8 cellular contexts compared by ENCODE assay signal in the genomic region with DNA sequence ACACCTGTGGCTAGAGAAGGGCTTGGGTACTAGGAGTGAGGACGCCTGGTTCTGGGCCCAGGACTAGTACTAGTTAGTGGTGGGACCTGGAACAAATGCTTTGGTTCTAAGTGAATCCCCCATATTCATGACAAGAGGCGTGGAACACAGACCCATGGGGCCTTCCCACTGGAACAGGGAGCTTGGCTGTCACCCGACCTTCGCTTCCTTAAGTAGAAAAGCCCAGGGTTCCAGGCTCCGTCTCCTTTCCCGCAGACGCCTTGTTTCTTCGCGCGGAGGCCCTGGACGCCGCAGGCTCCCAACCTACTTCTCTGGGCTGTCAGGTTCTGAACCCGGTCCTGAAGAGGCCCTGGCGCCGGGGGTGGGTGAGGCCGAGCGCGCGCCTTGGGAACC. TPM values are rescaled to one million over a fixed set of nuclear protein-coding genes. Genes with fewer than 3 reads are reported as not detected.
A peak's percentile ranks its signal among the peaks of the same experiment; 100 is the strongest.
DNase-seq lines count a peak whose midpoint lies in the region; TF ChIP-seq lines count a peak whose summit lies in the region.
"Not testable (repeated sequence)": the region's sequence is repeated elsewhere in the genome, so short reads cannot be mapped to it uniquely, and the experiment has no call there.

No MANE protein-coding gene starts in this region.

- TF ChIP-seq EP300 in suprapubic skin (IDR thresholded peaks at IDR 0.05): not testable (repeated sequence)

- POLR2A ChIA-PET in HEK293 (lab: Yijun Ruan, JAX): interaction anchor here (0.5 to 1.3 kb wide), 7 partner anchors 10 to 294 kb away, joined by 3 to 12 read pairs (median 3); no protein-coding TSS in a partner anchor

- WGBS in suprapubic skin: no CpG with 5 or more reads among the region's 19 CpGs

- peaks cover 28% of the 10 kb centered on the region for H3K4me1 Mint-ChIP-seq in activated naive CD8-positive, alpha-beta T cell treated with anti-CD3 and anti-CD28 coated beads for 36 hours

- peak overlapping the region; percentile 51 for H3K27ac Mint-ChIP-seq in activated naive CD8-positive, alpha-beta T cell treated with anti-CD3 and anti-CD28 coated beads for 36 hours

- not testable (repeated sequence) for H3K36me3 Mint-ChIP-seq in activated naive CD8-positive, alpha-beta T cell treated with anti-CD3 and anti-CD28 coated beads for 36 hours

- H3K4me3 ChIP-seq in BLaER1 (peak overlapping the region; percentile 80), HEK293 (ENCODE audit: low read depth, low read length) (peak overlapping the region; percentile 59; the same call in 1 of the 2 replicates), SJCRH30 (peak overlapping the region; percentile 64), iPS-20b (ENCODE audit: low read length) (peak overlapping the region; percentile 78; the same call in 1 of the 2 replicates), neutrophil (ENCODE audit: low read depth in 1 of 2, low read length in 1 of 2) (peak overlapping the region; percentile 84 to 90), suprapubic skin (peak overlapping the region; percentile 90)
- not testable (repeated sequence) for H3K4me3 ChIP-seq in endocrine pancreas (ENCODE audit: control insufficient read depth, insufficient read depth, low read length)

- H3K27ac ChIP-seq in BLaER1; HEK293 (ENCODE audit: extremely low read depth, low read depth, low read length); SJCRH30; iPS-20b (ENCODE audit: low read length): not testable (repeated sequence)
- H3K27ac ChIP-seq in neutrophil (peak overlapping the region; percentile 90), suprapubic skin (peak overlapping the region; percentile 93)

- peak overlapping the region; percentile 97 for H3K4me2 ChIP-seq in BLaER1

- H3K36me3 ChIP-seq in BLaER1; HEK293 (ENCODE audit: control insufficient read depth in 2 of 2, insufficient read depth in 1 of 2, low read length in 2 of 2); SJCRH30; endocrine pancreas (ENCODE audit: control insufficient read depth, insufficient read depth, low read length); iPS-20b (ENCODE audit: insufficient read depth, low read depth, low read length); neutrophil; suprapubic skin: not testable (repeated sequence)

- H3K4me3 Mint-ChIP-seq in activated naive CD8-positive, alpha-beta T cell treated with anti-CD3 and anti-CD28 coated beads for 36 hours: peak overlapping the region; percentile 94

- not testable (repeated sequence) for H4K20me1 ChIP-seq in BLaER1

- not testable (repeated sequence) for H3K9ac ChIP-seq in BLaER1; iPS-20b (ENCODE audit: low read depth, low read length)
- H3K9ac ChIP-seq in endocrine pancreas (ENCODE audit: control insufficient read depth, insufficient read depth, low read length): peak overlapping the region; percentile 38

- H3K27me3 Mint-ChIP-seq in activated naive CD8-positive, alpha-beta T cell treated with anti-CD3 and anti-CD28 coated beads for 36 hours: not testable (repeated sequence)

- TF ChIP-seq CTCF in HEK293 (tag by site-specific recombination; IDR thresholded peaks at IDR 0.05); neutrophil (IDR thresholded peaks at IDR 0.05); suprapubic skin (IDR thresholded peaks at IDR 0.05): not testable (repeated sequence)

- not testable (repeated sequence) for TF ChIP-seq POLR2A in suprapubic skin (IDR thresholded peaks at IDR 0.05)

- DNase-seq in SJCRH30; activated naive CD8-positive, alpha-beta T cell treated with anti-CD3 and anti-CD28 coated beads for 36 hours; suprapubic skin (ENCODE audit: low spot score in 2 of 2): not testable (repeated sequence)

- not testable (repeated sequence) for H3K9me3 ChIP-seq in BLaER1; HEK293 (ENCODE audit: control insufficient read depth, insufficient read depth, low read depth, low read length); SJCRH30 (replicated peaks); endocrine pancreas (ENCODE audit: control insufficient read depth, low read length); iPS-20b (ENCODE audit: insufficient read depth, low read depth, low read length); neutrophil; suprapubic skin

- not testable (repeated sequence) for H3K9me3 Mint-ChIP-seq in activated naive CD8-positive, alpha-beta T cell treated with anti-CD3 and anti-CD28 coated beads for 36 hours

- CTCF ChIA-PET in HEK293 (lab: Yijun Ruan, JAX): not testable (repeated sequence)

- H3K27me3 ChIP-seq in BLaER1; SJCRH30; endocrine pancreas (ENCODE audit: control insufficient read depth, insufficient read depth, low read length); iPS-20b (ENCODE audit: insufficient read depth, low read length); neutrophil; suprapubic skin: not testable (repeated sequence)

- H3K4me1 ChIP-seq in BLaER1 (peaks cover 54% of the 10 kb centered on the region), neutrophil (ENCODE audit: control insufficient read depth in 1 of 2, insufficient read depth in 1 of 2, low read depth in 1 of 2, low read length in 1 of 2) (peaks cover 31 to 47% of the 10 kb centered on the region in 2 experiments), suprapubic skin (peaks cover 37% of the 10 kb centered on the region)
- not testable (repeated sequence) for H3K4me1 ChIP-seq in HEK293 (ENCODE audit: control insufficient read depth, insufficient read depth, low read length); SJCRH30; endocrine pancreas (ENCODE audit: control insufficient read depth, insufficient read depth, low read length); iPS-20b (ENCODE audit: insufficient read depth, low read length)

RNA-seq across cellular contexts. Expression of a gene that starts 5.0 kb away (rescaled TPM):
- total RNA-seq in SJCRH30 (2014; rRNA removed; shearing (Covaris generic)): 6.1 and 7.3 TPM in 2 replicates
- 10 to 100 TPM; 13.8 to 15.5 TPM for total RNA-seq in activated naive CD8-positive, alpha-beta T cell treated with anti-CD3 and anti-CD28 coated beads for 36 hours
- 10 to 100 TPM; 25.6 to 37.6 (median 32.2) TPM for total RNA-seq in suprapubic skin

RNA-seq across cellular contexts. Expression of a gene that starts 55.2 kb away (rescaled TPM):
- total RNA-seq in SJCRH30 (2014; rRNA removed; shearing (Covaris generic)): 7.1 and 7.3 TPM in 2 replicates
- total RNA-seq in activated naive CD8-positive, alpha-beta T cell treated with anti-CD3 and anti-CD28 coated beads for 36 hours: 10 to 100 TPM in 1 of 2 experiments, 1 to 10 TPM in 1; 9.3 to 11.2 TPM
- total RNA-seq in suprapubic skin: 10 to 100 TPM; 16.1 to 24.5 (median 20.3) TPM
